ENCODE assay signal across 9 cellular contexts in genomic region chr4:183571350-183572076, GRCh38.
DNase-seq lines count a peak whose midpoint lies in the region; TF ChIP-seq lines count a peak whose summit lies in the region.
"Had no signal": no experiment of that assay in that cellular context is flagged by ENCODE, and none has a peak within 500 bp of the region (broad histone marks: within the 10 kb centered on the region; RNA-seq: fewer than 3 reads in every experiment).

No MANE protein-coding gene starts in this region.

- no peaks in the 10 kb centered on the region for H3K9me3 Mint-ChIP-seq in activated CD4-positive, alpha-beta T cell treated with anti-CD3 and anti-CD28 coated beads, Interleukin-2, amount 10 ng/mL, durations not matched to agents 7 days and 5 days
- H3K9me3 Mint-ChIP-seq in glutamatergic neuron (ENCODE audit: unreplicated experiment), result no peaks in the 10 kb centered on the region

- H3K27ac ChIP-seq in smooth muscle cell (ENCODE audit: low read depth), result no peak overlapping the region
- H3K27ac ChIP-seq: spleen had no signal

- POLR2A ChIA-PET in activated CD4-positive, alpha-beta T cell treated with anti-CD3 and anti-CD28 coated beads, Interleukin-2, amount 10 ng/mL, durations not matched to agents 7 days and 5 days (lab: Charles Lee), result no interaction called here
- POLR2A ChIA-PET in HEK293T (lab: Yijun Ruan, JAX), result no interaction called here

- H2AFZ ChIP-seq in smooth muscle cell (ENCODE audit: low read depth), result peak overlapping the region; percentile 49

- CTCF ChIA-PET in activated CD4-positive, alpha-beta T cell treated with anti-CD3 and anti-CD28 coated beads, Interleukin-2, amount 10 ng/mL, durations not matched to agents 7 days and 5 days (lab: Charles Lee), result interaction anchor here (0.6 kb wide), 1 partner anchor 111 kb away, joined by 3 read pairs; no protein-coding TSS in a partner anchor
- CTCF ChIA-PET in HEK293T (lab: Yijun Ruan, JAX), result no interaction called here

- peak; percentile 9 for DNase-seq in SHP77 treated with DMSO at 0.1 percent for 48 hours (lab: John Stamatoyannopoulos, UW)
- DNase-seq in SHP77 (lab: John Stamatoyannopoulos, UW), result no peak
- peak; percentile 69 for DNase-seq in NCI-H748 (lab: John Stamatoyannopoulos, UW; ENCODE audit: unreplicated experiment)
- peak; percentile 18 for DNase-seq in fibroblast of villous mesenchyme (ENCODE audit: low read depth)
- no peak for DNase-seq in smooth muscle cell (lab: John Stamatoyannopoulos, UW; ENCODE audit: unreplicated experiment)
- no peak for DNase-seq in activated CD4-positive, alpha-beta T cell treated with anti-CD3 and anti-CD28 coated beads, Interleukin-2, amount 10 ng/mL, durations not matched to agents 7 days and 5 days
- no peak for DNase-seq in HEK293T (ENCODE audit: extremely low spot score)
- no peak for DNase-seq in glutamatergic neuron
- DNase-seq: spleen had no signal

- no peaks in the 10 kb centered on the region for H3K27me3 ChIP-seq in smooth muscle cell (ENCODE audit: low read depth)

- H3K9ac ChIP-seq in smooth muscle cell (ENCODE audit: low read depth), result no peak overlapping the region

- no peaks in the 10 kb centered on the region for H3K36me3 ChIP-seq in smooth muscle cell (ENCODE audit: low read depth)
- H3K36me3 ChIP-seq: spleen had no signal

- H3K4me3 Mint-ChIP-seq in activated CD4-positive, alpha-beta T cell treated with anti-CD3 and anti-CD28 coated beads, Interleukin-2, amount 10 ng/mL, durations not matched to agents 7 days and 5 days, result no peak overlapping the region
- H3K4me3 Mint-ChIP-seq in glutamatergic neuron (ENCODE audit: unreplicated experiment), result no peak overlapping the region

- H3K4me3 ChIP-seq in fibroblast of villous mesenchyme (ENCODE audit: low read depth, low read length) (no peak overlapping the region), smooth muscle cell (no peak overlapping the region)
- H3K4me3 ChIP-seq: spleen had no signal

- H3F3A ChIP-seq in smooth muscle cell (ENCODE audit: low read depth), result peaks cover 5% of the 10 kb centered on the region

- no peaks in the 10 kb centered on the region for H3K79me2 ChIP-seq in smooth muscle cell (ENCODE audit: low read depth)

- no peak overlapping the region for H3K4me2 ChIP-seq in smooth muscle cell

- no peaks in the 10 kb centered on the region for H4K20me1 ChIP-seq in smooth muscle cell (ENCODE audit: low read depth)

- no peaks in the 10 kb centered on the region for H3K36me3 Mint-ChIP-seq in activated CD4-positive, alpha-beta T cell treated with anti-CD3 and anti-CD28 coated beads, Interleukin-2, amount 10 ng/mL, durations not matched to agents 7 days and 5 days (ENCODE audit: low read depth)
- no peaks in the 10 kb centered on the region for H3K36me3 Mint-ChIP-seq in glutamatergic neuron (ENCODE audit: unreplicated experiment)

- H3K4me1 ChIP-seq in smooth muscle cell (ENCODE audit: low read depth), result no peaks in the 10 kb centered on the region

- peaks cover 5% of the 10 kb centered on the region for H3K27me3 Mint-ChIP-seq in activated CD4-positive, alpha-beta T cell treated with anti-CD3 and anti-CD28 coated beads, Interleukin-2, amount 10 ng/mL, durations not matched to agents 7 days and 5 days
- H3K27me3 Mint-ChIP-seq in glutamatergic neuron (ENCODE audit: unreplicated experiment), result peaks cover 5% of the 10 kb centered on the region

- no peaks in the 10 kb centered on the region for H3K4me1 Mint-ChIP-seq in activated CD4-positive, alpha-beta T cell treated with anti-CD3 and anti-CD28 coated beads, Interleukin-2, amount 10 ng/mL, durations not matched to agents 7 days and 5 days
- no peaks in the 10 kb centered on the region for H3K4me1 Mint-ChIP-seq in glutamatergic neuron (ENCODE audit: low read depth, unreplicated experiment)

- WGBS in smooth muscle cell (ENCODE audit: low lambda C conversion rate), result 77% methylated on average over 11 of the region's 11 CpGs

- no peak overlapping the region for H3K27ac Mint-ChIP-seq in activated CD4-positive, alpha-beta T cell treated with anti-CD3 and anti-CD28 coated beads, Interleukin-2, amount 10 ng/mL, durations not matched to agents 7 days and 5 days
- no peak overlapping the region for H3K27ac Mint-ChIP-seq in glutamatergic neuron (ENCODE audit: unreplicated experiment)

- TF ChIP-seq CTCF in fibroblast of villous mesenchyme (IDR thresholded peaks at IDR 0.05; ENCODE audit: insufficient read depth, low read depth, low read length) (no peak), smooth muscle cell (IDR thresholded peaks at IDR 0.05; ENCODE audit: borderline replicate concordance, insufficient read depth, poor library complexity, severe bottlenecking) (no peak), glutamatergic neuron (IDR thresholded peaks at IDR 0.05; ENCODE audit: partially characterized antibody, unreplicated experiment) (no peak)

- H3K9me3 ChIP-seq in smooth muscle cell (replicated peaks; ENCODE audit: low read depth), result no peaks in the 10 kb centered on the region
- H3K9me3 ChIP-seq: spleen had no signal

TF ChIP-seq in HEK293T, 16 proteins besides CTCF, POLR2A, EP300 and RAD21:
- TF ChIP-seq ELF4 (IDR thresholded peaks at IDR 0.05), result no peak
- no peak for TF ChIP-seq ARNT (IDR thresholded peaks at IDR 0.05)
- no peak for TF ChIP-seq SUZ12 (IDR thresholded peaks at IDR 0.05)
- no peak for TF ChIP-seq CTBP1 (IDR thresholded peaks at IDR 0.05; ENCODE audit: borderline replicate concordance)
- TF ChIP-seq LEF1 (IDR thresholded peaks at IDR 0.05; ENCODE audit: borderline replicate concordance), result no peak
- no peak for TF ChIP-seq NFRKB (IDR thresholded peaks at IDR 0.05)
- TF ChIP-seq TARDBP (IDR thresholded peaks at IDR 0.05), result no peak
- no peak for TF ChIP-seq L3MBTL2 (conservative IDR thresholded peaks at IDR 0.05)
TF ChIP-seq in HEK293T: peak in this region for 0.

Comparison
In these comparisons a context has a peak if more than half of its experiments do, and no peak if none do; other contexts are left out.
1. DNase-seq: peak in SHP77 treated with DMSO at 0.1 percent for 48 hours (single experiment), NCI-H748 (single experiment) and fibroblast of villous mesenchyme (single experiment); none in SHP77 (0 of 2), smooth muscle cell (single experiment), activated CD4-positive, alpha-beta T cell treated with anti-CD3 and anti-CD28 coated beads, Interleukin-2, amount 10 ng/mL, durations not matched to agents 7 days and 5 days (single experiment), HEK293T (single experiment) and glutamatergic neuron (single experiment).